ENCODE assay signal across 8 cellular contexts in genomic region chr7:102363549-102364393, GRCh38. TPM values are rescaled to one million over a fixed set of nuclear protein-coding genes. Genes with fewer than 3 reads are reported as not detected.
A peak's percentile ranks its signal among the peaks of the same experiment; 100 is the strongest.
DNase-seq lines count a peak whose midpoint lies in the region; ATAC-seq and TF ChIP-seq lines count a peak whose summit lies in the region.
"Not testable (repeated sequence)": the region's sequence is repeated elsewhere in the genome, so short reads cannot be mapped to it uniquely, and the experiment has no call there.

No MANE protein-coding gene starts in this region.

- ATAC-seq in GM19455 (IDR thresholded peaks at IDR 0.05; ENCODE audit: unreplicated experiment): peak; percentile 99
- peak; percentile 100 for ATAC-seq in activated CD8-positive, alpha-beta T cell treated with anti-CD3 and anti-CD28 coated beads for 36 hours

- peak overlapping the region; percentile 84 to 93 (median 90) for H3K27ac Mint-ChIP-seq in CD8-positive, alpha-beta memory T cell
- peak overlapping the region; percentile 89 for H3K27ac Mint-ChIP-seq in activated CD8-positive, alpha-beta T cell treated with anti-CD3 and anti-CD28 coated beads for 36 hours

- H3K4me1 Mint-ChIP-seq in CD8-positive, alpha-beta memory T cell: peaks cover 16 to 34% (median 25%) of the 10 kb centered on the region in 3 donors
- H3K4me1 Mint-ChIP-seq in activated CD8-positive, alpha-beta T cell treated with anti-CD3 and anti-CD28 coated beads for 36 hours (ENCODE audit: low read depth): peaks cover 18% of the 10 kb centered on the region

- CTCF ChIA-PET in CD8-positive, alpha-beta memory T cell (lab: Charles Lee): interaction anchor here (0.6 kb wide), 1 partner anchor 30 kb away, joined by 3 read pairs; no protein-coding TSS in a partner anchor
- CTCF ChIA-PET in activated CD8-positive, alpha-beta T cell treated with anti-CD3 and anti-CD28 coated beads for 36 hours (lab: Charles Lee): not testable (repeated sequence)

- not testable (repeated sequence) for H3K27me3 ChIP-seq in CD8-positive, alpha-beta memory T cell (ENCODE audit: insufficient read depth, low read length, poor library complexity, severe bottlenecking)

- not testable (repeated sequence) for H3K36me3 ChIP-seq in CD8-positive, alpha-beta memory T cell (ENCODE audit: insufficient read depth, low read length)

- not testable (repeated sequence) for H3K27me3 Mint-ChIP-seq in CD8-positive, alpha-beta memory T cell; activated CD8-positive, alpha-beta T cell treated with anti-CD3 and anti-CD28 coated beads for 36 hours

- H3K36me3 Mint-ChIP-seq in CD8-positive, alpha-beta memory T cell: peaks cover 0 to 25% (median 2%) of the 10 kb centered on the region in 3 donors
- peaks cover 24% of the 10 kb centered on the region for H3K36me3 Mint-ChIP-seq in activated CD8-positive, alpha-beta T cell treated with anti-CD3 and anti-CD28 coated beads for 36 hours (ENCODE audit: low read depth)

- peak overlapping the region; percentile 54 for H3K4me3 ChIP-seq in CD8-positive, alpha-beta memory T cell (ENCODE audit: low read length)

- DNase-seq in CD8-positive, alpha-beta memory T cell: peak; percentile 86 to 97 (median 93)
- DNase-seq in HK-2 (ENCODE audit: unreplicated experiment) (peak; percentile 97), NCI-H82 treated with DMSO at 0.1 percent for 48 hours (lab: John Stamatoyannopoulos, UW; ENCODE audit: unreplicated experiment) (peak; percentile 95), lung microvascular endothelial cell (ENCODE audit: low read depth in 2 of 2) (peak; percentile 98 to 99)
- peak; percentile 98 for DNase-seq in activated CD8-positive, alpha-beta T cell treated with anti-CD3 and anti-CD28 coated beads for 36 hours
- peak; percentile 91 for DNase-seq in effector CD4-positive, alpha-beta T cell
- DNase-seq in stimulated activated CD4-positive, alpha-beta T cell treated with anti-CD3 and anti-CD28 coated beads, TNF-alpha, amount 100 ng/mL, for 4 hours (ENCODE audit: low read depth in 3 of 3): peak; percentile 77 to 89 (median 87)

- peak overlapping the region; percentile 65 for H3K27ac ChIP-seq in CD8-positive, alpha-beta memory T cell (ENCODE audit: low read depth, low read length)

- H3K4me1 ChIP-seq in CD8-positive, alpha-beta memory T cell (ENCODE audit: insufficient read depth, low read length): not testable (repeated sequence)

- POLR2A ChIA-PET in CD8-positive, alpha-beta memory T cell (lab: Charles Lee): interaction anchor here (1.1 kb wide), 1 partner anchor 32 kb away, joined by 5 read pairs; the partner anchor contains the start of gene PRKRIP1
- POLR2A ChIA-PET in activated CD8-positive, alpha-beta T cell treated with anti-CD3 and anti-CD28 coated beads for 36 hours (lab: Charles Lee): not testable (repeated sequence)

- not testable (repeated sequence) for H3K9me3 ChIP-seq in CD8-positive, alpha-beta memory T cell (ENCODE audit: low read length)

- intact Hi-C loops in activated CD8-positive, alpha-beta T cell treated with anti-CD3 and anti-CD28 coated beads for 36 hours (cut with micrococcal nuclease): not testable (repeated sequence)

- H3K4me3 Mint-ChIP-seq in CD8-positive, alpha-beta memory T cell: peak overlapping the region; percentile 88 to 99 (median 92)
- peak overlapping the region; percentile 95 for H3K4me3 Mint-ChIP-seq in activated CD8-positive, alpha-beta T cell treated with anti-CD3 and anti-CD28 coated beads for 36 hours

- TF ChIP-seq CTCF in activated CD8-positive, alpha-beta T cell treated with anti-CD3 and anti-CD28 coated beads for 36 hours (IDR thresholded peaks at IDR 0.05): not testable (repeated sequence)

- H3K9me3 Mint-ChIP-seq in CD8-positive, alpha-beta memory T cell; activated CD8-positive, alpha-beta T cell treated with anti-CD3 and anti-CD28 coated beads for 36 hours: not testable (repeated sequence)

RNA-seq across cellular contexts. Expression of gene SPDYE6, which starts 7.5 kb away (rescaled TPM):
- not detected for total RNA-seq in CD8-positive, alpha-beta memory T cell
- 0.89 TPM for polyA plus RNA-seq in CD8-positive, alpha-beta memory T cell
- not detected for total RNA-seq in activated CD8-positive, alpha-beta T cell treated with anti-CD3 and anti-CD28 coated beads for 36 hours
- total RNA-seq in lung microvascular endothelial cell: not detected in 2 replicates

RNA-seq across cellular contexts. Expression of gene PRKRIP1, which starts 32.4 kb away (rescaled TPM):
- 10 to 100 TPM; 26.0 to 27.3 TPM for total RNA-seq in CD8-positive, alpha-beta memory T cell
- 21.1 TPM for polyA plus RNA-seq in CD8-positive, alpha-beta memory T cell
- 10 to 100 TPM; 29.8 to 33.6 TPM for total RNA-seq in activated CD8-positive, alpha-beta T cell treated with anti-CD3 and anti-CD28 coated beads for 36 hours
- total RNA-seq in lung microvascular endothelial cell: 8.1 and 10.3 TPM in 2 replicates

Comparison
In these comparisons a context has a peak if more than half of its experiments do, and no peak if none do; other contexts are left out.
1. Peak in every context shown above with its lines: DNase-seq, ATAC-seq, H3K4me3 ChIP-seq and H3K27ac ChIP-seq.